In the genomic region with DNA sequence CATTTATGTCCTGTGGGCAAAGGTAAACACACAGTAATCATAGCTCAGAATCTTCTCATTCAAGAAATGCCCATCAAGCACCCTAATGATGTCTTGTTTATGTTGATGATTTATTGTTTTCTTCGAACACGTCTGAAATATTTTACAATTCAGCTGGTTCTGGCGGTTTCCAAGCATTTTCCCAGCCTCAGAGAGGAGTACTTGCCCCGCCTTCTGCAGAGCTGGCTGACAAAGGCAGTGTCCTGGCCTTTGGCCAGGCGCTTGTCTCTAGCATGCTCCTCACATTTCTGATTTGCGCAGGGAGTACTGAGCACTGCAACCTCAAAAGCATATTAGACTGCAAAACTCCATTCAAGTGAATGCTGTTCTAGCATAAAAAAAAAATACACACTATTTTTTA, we compare ENCODE assay signal across 9 cellular contexts.
DNase-seq lines count a peak whose midpoint lies in the region; ATAC-seq and TF ChIP-seq lines count a peak whose summit lies in the region.
"Had no signal": no experiment of that assay in that cellular context is flagged by ENCODE, and none has a peak within 500 bp of the region (broad histone marks: within the 10 kb centered on the region; RNA-seq: fewer than 3 reads in every experiment).

No MANE protein-coding gene starts in this region.

- DNase-seq in COLO829 (ENCODE audit: low spot score) = peak; percentile 21
- DNase-seq in NCI-H187 (lab: John Stamatoyannopoulos, UW) = peak; percentile 14 to 16
- peak; percentile 56 for DNase-seq in brain pericyte (ENCODE audit: low read depth, low spot score)
- peak; percentile 67 for DNase-seq in medulla oblongata (ENCODE audit: extremely low spot score)
- no peak for DNase-seq in CD14-positive monocyte (ENCODE audit: low spot score)
- DNase-seq in activated gamma-delta T cell treated with Interleukin-2 at 50 U/mL for 16 hours = no peak

- no peaks in the 10 kb centered on the region for H3K36me3 Mint-ChIP-seq in CD14-positive monocyte

- intact Hi-C loops in CD14-positive monocyte (cut with micrococcal nuclease) = no loop called here

- TF ChIP-seq CTCF in CD14-positive monocyte (IDR thresholded peaks at IDR 0.05) = no peak

- ATAC-seq in HG02759 (IDR thresholded peaks at IDR 0.05; ENCODE audit: unreplicated experiment) (no peak), GM21723 (IDR thresholded peaks at IDR 0.05; ENCODE audit: unreplicated experiment) (no peak)

- no peaks in the 10 kb centered on the region for H3K4me1 Mint-ChIP-seq in CD14-positive monocyte

- H3K27me3 Mint-ChIP-seq in CD14-positive monocyte (ENCODE audit: low read depth in 3 of 3) = peaks cover 1 to 2% (median 2%) of the 10 kb centered on the region in 3 donors
- H3K27me3 Mint-ChIP-seq: stimulated activated naive CD8-positive, alpha-beta T cell treated with anti-CD3 and anti-CD28 coated beads, Interleukin-15, Interleukin-2, amounts not matched to agents 100 ng/mL and 50 ng/mL, for 24 hours had no signal

- no peak overlapping the region for H3K4me3 Mint-ChIP-seq in CD14-positive monocyte
- H3K4me3 Mint-ChIP-seq: stimulated activated naive CD8-positive, alpha-beta T cell treated with anti-CD3 and anti-CD28 coated beads, Interleukin-15, Interleukin-2, amounts not matched to agents 100 ng/mL and 50 ng/mL, for 24 hours had no signal

- peaks cover 0 to 1% (median 0%) of the 10 kb centered on the region in 7 donors for H3K9me3 Mint-ChIP-seq in CD14-positive monocyte
- H3K9me3 Mint-ChIP-seq: stimulated activated naive CD8-positive, alpha-beta T cell treated with anti-CD3 and anti-CD28 coated beads, Interleukin-15, Interleukin-2, amounts not matched to agents 100 ng/mL and 50 ng/mL, for 24 hours had no signal

- no peak overlapping the region for H3K27ac Mint-ChIP-seq in CD14-positive monocyte
- H3K27ac Mint-ChIP-seq: stimulated activated naive CD8-positive, alpha-beta T cell treated with anti-CD3 and anti-CD28 coated beads, Interleukin-15, Interleukin-2, amounts not matched to agents 100 ng/mL and 50 ng/mL, for 24 hours had no signal

Comparison
In these comparisons a context has a peak if more than half of its experiments do, and no peak if none do; other contexts are left out.
1. DNase-seq: peak in COLO829 (single experiment), NCI-H187 (2 of 2), brain pericyte (single experiment) and medulla oblongata (single experiment); none in CD14-positive monocyte (single experiment) and activated gamma-delta T cell treated with Interleukin-2 at 50 U/mL for 16 hours (single experiment).